In the genomic region with DNA sequence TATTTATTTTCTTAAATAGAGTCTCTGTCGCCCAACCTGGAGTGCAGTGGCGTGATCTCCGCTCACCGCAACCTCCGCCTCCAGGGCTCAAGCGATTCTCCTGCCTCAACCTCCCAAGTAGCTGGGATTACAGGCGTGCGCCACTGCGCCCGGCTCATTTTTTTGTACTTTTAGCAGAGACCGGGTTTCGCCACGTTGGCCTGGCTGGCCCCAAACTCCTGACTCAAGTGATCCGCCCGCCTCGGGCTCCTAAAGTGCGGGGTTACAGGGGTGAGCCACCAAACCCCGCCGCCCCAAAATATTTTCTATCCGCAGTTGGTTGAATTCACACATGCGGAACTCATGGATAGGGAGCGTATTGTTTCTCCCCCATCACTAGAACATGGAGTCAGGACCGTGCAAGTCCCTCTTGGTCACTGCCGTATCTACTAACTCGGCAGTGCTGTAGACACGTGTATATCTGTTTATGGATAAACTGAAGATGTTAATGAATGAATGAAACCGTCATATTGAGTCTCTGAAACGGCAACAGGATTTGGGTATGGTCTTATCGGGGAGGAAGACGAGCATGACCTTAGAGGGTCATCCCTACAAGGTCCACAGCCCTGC, we compare ENCODE assay signal across 1 cellular context.
TF ChIP-seq lines count a peak whose summit lies in the region.

No MANE protein-coding gene starts in this region.

TF ChIP-seq in HepG2, 621 proteins besides CTCF, POLR2A, EP300 and RAD21 (continued from another document):
- TF ChIP-seq ZNF101 (CRISPR knock-in tag; IDR thresholded peaks at IDR 0.05; ENCODE audit: borderline replicate concordance, low read depth) = 0 out of 2 replicates have a peak, but pooled peaks have one; percentile 43
